8 cellular contexts compared by ENCODE assay signal in genomic region chr6:166956444-166957086, GRCh38. TPM values are rescaled to one million over a fixed set of nuclear protein-coding genes. Genes with fewer than 3 reads are reported as not detected.
DNase-seq lines count a peak whose midpoint lies in the region; ATAC-seq and TF ChIP-seq lines count a peak whose summit lies in the region.

TSS of gene RNASET2 (minus strand) at chr6:166956550. CDS start at chr6:166956182, 368 bp downstream.

- H4K20me1 ChIP-seq in H9 (ENCODE audit: control insufficient read depth, insufficient read depth, insufficient read length): no peaks in the 10 kb centered on the region

- H3K23ac ChIP-seq in H9 (ENCODE audit: insufficient read length, low read depth, low read length) (no peak within 1 kb of the TSS), neuronal stem cell (ENCODE audit: low read depth, low read length, poor library complexity) (peak within 1 kb of the TSS; percentile 94)

- peak within 1 kb of the TSS; percentile 92 for H3K9ac ChIP-seq in ES-I3 (ENCODE audit: low read depth, low read length)
- no peak within 1 kb of the TSS for H3K9ac ChIP-seq in H9 (ENCODE audit: extremely low read depth, insufficient read length, low read length)
- H3K9ac ChIP-seq in neuronal stem cell (ENCODE audit: low read depth, low read length, poor library complexity): peak within 1 kb of the TSS; percentile 90
- H3K9ac ChIP-seq in subcutaneous abdominal adipose tissue (ENCODE audit: low read length in 5 of 5): peak within 1 kb of the TSS in 4 of 5 donors; percentile 71 to 80 (median 75)

- H3K14ac ChIP-seq in H9 (ENCODE audit: insufficient read depth, low read length): no peak within 1 kb of the TSS
- H3K14ac ChIP-seq in neuronal stem cell (ENCODE audit: low read length): peak within 1 kb of the TSS; percentile 63

- DNase-seq in H9: peak; percentile 94
- peak; percentile 92 for DNase-seq in MG63
- DNase-seq in SJSA1 (ENCODE audit: low read depth in 1 of 2, low spot score in 2 of 2): peak; percentile 83 to 95
- DNase-seq in activated naive CD4-positive, alpha-beta T cell (lab: John Stamatoyannopoulos, UW): peak; percentile 95 to 99 (median 98)
- peak; percentile 55 to 74 for DNase-seq in foreskin keratinocyte
- DNase-seq in neuronal stem cell (ENCODE audit: low spot score): peak; percentile 91

- no peaks in the 10 kb centered on the region; a peak in 1 of 5 replicates for H3K9me3 Mint-ChIP-seq in H9

- peak; percentile 94 for ATAC-seq in foreskin keratinocyte

- H2BK120ac ChIP-seq in H9 (ENCODE audit: low read depth, low read length, poor library complexity, severe bottlenecking) (no peak within 1 kb of the TSS), neuronal stem cell (ENCODE audit: low read depth, low read length) (no peak within 1 kb of the TSS)

- no peak within 1 kb of the TSS for H4K8ac ChIP-seq in H9 (replicated peaks; ENCODE audit: insufficient read length, low read depth, low read length)
- peak within 1 kb of the TSS; percentile 89 for H4K8ac ChIP-seq in neuronal stem cell (ENCODE audit: low read depth, low read length)

- no peak within 1 kb of the TSS for H3K18ac ChIP-seq in H9 (ENCODE audit: insufficient read length, low read depth, low read length)
- peak within 1 kb of the TSS; percentile 98 for H3K18ac ChIP-seq in neuronal stem cell (ENCODE audit: low read length)

- H4K5ac ChIP-seq in H9 (ENCODE audit: insufficient read length, low read depth, low read length): no peak within 1 kb of the TSS

- no peak for TF ChIP-seq CTCF in H9 (conservative IDR thresholded peaks at IDR 0.05)
- no peak for TF ChIP-seq CTCF in foreskin keratinocyte (conservative IDR thresholded peaks at IDR 0.05)

- H3K4me1 Mint-ChIP-seq in H9: peaks cover 25 to 29% of the 10 kb centered on the region in 2 experiments

- H3K4me3 Mint-ChIP-seq in H9: peak within 1 kb of the TSS; percentile 68 to 82

- H3K23me2 ChIP-seq in H9 (ENCODE audit: insufficient read length, low read depth, low read length, poor library complexity, severe bottlenecking): peaks cover 9% of the 10 kb centered on the region

- no peak within 1 kb of the TSS for H3T11ph ChIP-seq in H9 (ENCODE audit: low read length)

- H2BK5ac ChIP-seq in H9 (ENCODE audit: insufficient read length, low read length) (no peak within 1 kb of the TSS), neuronal stem cell (ENCODE audit: low read length) (peak within 1 kb of the TSS; percentile 84)

- H3K79me2 ChIP-seq in H9 (ENCODE audit: insufficient read depth, low read length): no peaks in the 10 kb centered on the region

- no peak within 1 kb of the TSS for H3K56ac ChIP-seq in H9 (ENCODE audit: insufficient read length, low read depth, low read length)

- H3K9me3 ChIP-seq in ES-I3 (ENCODE audit: control insufficient read depth, insufficient read depth, low read length): no peaks in the 10 kb centered on the region
- no peaks in the 10 kb centered on the region for H3K9me3 ChIP-seq in H9 (ENCODE audit: control insufficient read depth, low read depth, low read length)
- no peaks in the 10 kb centered on the region for H3K9me3 ChIP-seq in MG63
- no peaks in the 10 kb centered on the region for H3K9me3 ChIP-seq in SJSA1 (replicated peaks)
- H3K9me3 ChIP-seq in neuronal stem cell (replicated peaks in 1 of 2; ENCODE audit: control insufficient read depth in 2 of 2, insufficient read depth in 1 of 2, low read depth in 1 of 2, low read length in 2 of 2): no peaks in the 10 kb centered on the region
- H3K9me3 ChIP-seq in subcutaneous abdominal adipose tissue (ENCODE audit: control insufficient read depth in 5 of 5, low read length in 5 of 5): no peaks in the 10 kb centered on the region

- H3K27me3 Mint-ChIP-seq in H9 (ENCODE audit: low read depth): peaks cover 16% of the 10 kb centered on the region

- no peaks in the 10 kb centered on the region for H3K79me1 ChIP-seq in H9 (ENCODE audit: insufficient read depth, low read depth, low read length, poor library complexity, severe bottlenecking)
- H3K79me1 ChIP-seq in neuronal stem cell (ENCODE audit: low read depth, low read length): peaks cover 2% of the 10 kb centered on the region

- H3K4me2 ChIP-seq in H9 (ENCODE audit: insufficient read depth, insufficient read length, low read length) (peak within 1 kb of the TSS; percentile 62), neuronal stem cell (ENCODE audit: insufficient read depth, low read length, poor library complexity, severe bottlenecking) (peak within 1 kb of the TSS; percentile 97)

- H3K4me1 ChIP-seq in ES-I3 (ENCODE audit: insufficient read depth, low read length): no peaks in the 10 kb centered on the region
- no peaks in the 10 kb centered on the region; the same call in 1 of the 2 replicates for H3K4me1 ChIP-seq in H9 (ENCODE audit: insufficient read depth, low read length)
- H3K4me1 ChIP-seq in SJSA1 (replicated peaks): peaks cover 26% of the 10 kb centered on the region
- H3K4me1 ChIP-seq in foreskin keratinocyte: no peaks in the 10 kb centered on the region
- peaks cover 6 to 10% of the 10 kb centered on the region in 2 donors for H3K4me1 ChIP-seq in neuronal stem cell (ENCODE audit: control insufficient read depth in 2 of 2, insufficient read depth in 1 of 2, low read depth in 1 of 2, low read length in 2 of 2)
- peaks cover 0 to 56% (median 32%) of the 10 kb centered on the region in 5 donors for H3K4me1 ChIP-seq in subcutaneous abdominal adipose tissue (ENCODE audit: control insufficient read depth in 5 of 5, insufficient read depth in 5 of 5, low read length in 5 of 5)

- no peak within 1 kb of the TSS for H2AFZ ChIP-seq in H9 (ENCODE audit: low read length)
- peak within 1 kb of the TSS; percentile 96 for H2AFZ ChIP-seq in neuronal stem cell (ENCODE audit: low read length)

- H4K91ac ChIP-seq in H9 (ENCODE audit: insufficient read length, low read depth, low read length) (no peak within 1 kb of the TSS), neuronal stem cell (ENCODE audit: low read depth, low read length, poor library complexity) (no peak within 1 kb of the TSS)

- no peak within 1 kb of the TSS for H2AK5ac ChIP-seq in H9 (ENCODE audit: insufficient read length, low read length)
- H2AK5ac ChIP-seq in neuronal stem cell (ENCODE audit: low read depth, low read length): peak within 1 kb of the TSS; percentile 94

- no peaks in the 10 kb centered on the region for H3K36me3 ChIP-seq in ES-I3 (ENCODE audit: insufficient read depth, low read length)
- H3K36me3 ChIP-seq in MG63: no peaks in the 10 kb centered on the region
- H3K36me3 ChIP-seq in SJSA1: no peaks in the 10 kb centered on the region
- peaks cover 0 to 5% of the 10 kb centered on the region in 2 donors for H3K36me3 ChIP-seq in neuronal stem cell (replicated peaks in 1 of 2; ENCODE audit: control insufficient read depth in 2 of 2, insufficient read depth in 2 of 2, low read length in 2 of 2)
- H3K36me3 ChIP-seq in subcutaneous abdominal adipose tissue (ENCODE audit: control insufficient read depth in 5 of 5, insufficient read depth in 5 of 5, low read length in 5 of 5): no peaks in the 10 kb centered on the region

- no peak within 1 kb of the TSS for H2BK20ac ChIP-seq in H9 (ENCODE audit: low read depth, low read length, poor library complexity, severe bottlenecking)

- peaks cover 0 to 6% (median 5%) of the 10 kb centered on the region in 3 experiments; a peak in 3 of 7 replicates for H3K36me3 Mint-ChIP-seq in H9 (ENCODE audit: insufficient read depth in 1 of 3, low read depth in 3 of 3)

- H3K4ac ChIP-seq in H9 (ENCODE audit: low read depth, low read length) (no peak within 1 kb of the TSS), neuronal stem cell (ENCODE audit: low read length) (no peak within 1 kb of the TSS)

- H2BK12ac ChIP-seq in H9 (ENCODE audit: insufficient read length, low read depth, low read length): no peak within 1 kb of the TSS
- peak within 1 kb of the TSS; percentile 81 for H2BK12ac ChIP-seq in neuronal stem cell (ENCODE audit: low read length)

- H3K27ac ChIP-seq in H9 (ENCODE audit: insufficient read length, low read depth, low read length) (no peak within 1 kb of the TSS), SJSA1 (peak within 1 kb of the TSS; percentile 46), foreskin keratinocyte (no peak within 1 kb of the TSS), neuronal stem cell (replicated peaks; ENCODE audit: low read length) (no peak within 1 kb of the TSS), subcutaneous abdominal adipose tissue (ENCODE audit: low read depth, low read length) (no peak within 1 kb of the TSS)

- H2BK15ac ChIP-seq in H9 (ENCODE audit: low read depth, low read length) (no peak within 1 kb of the TSS), neuronal stem cell (ENCODE audit: low read length) (peak within 1 kb of the TSS; percentile 79)

- H3K27ac Mint-ChIP-seq in H9: no peak within 1 kb of the TSS; a peak in 1 of 7 replicates

- WGBS in H9 (ENCODE audit: extremely low coverage, insufficient read length, low lambda C conversion rate): no CpG with 5 or more reads among the region's 71 CpGs
- WGBS in neuronal stem cell (ENCODE audit: extremely low coverage in 2 of 2, insufficient read length in 2 of 2, insufficient replicate concordance in 1 of 2), 2 donors: no CpG with 5 or more reads among the region's 71 CpGs

- no peaks in the 10 kb centered on the region for H3K27me3 ChIP-seq in H9 (ENCODE audit: insufficient read depth, low read length)
- H3K27me3 ChIP-seq in MG63: no peaks in the 10 kb centered on the region
- no peaks in the 10 kb centered on the region for H3K27me3 ChIP-seq in SJSA1 (replicated peaks)
- no peaks in the 10 kb centered on the region for H3K27me3 ChIP-seq in foreskin keratinocyte
- no peaks in the 10 kb centered on the region for H3K27me3 ChIP-seq in neuronal stem cell (ENCODE audit: control insufficient read depth in 3 of 3, insufficient read depth in 3 of 3, low read depth in 1 of 3, low read length in 3 of 3)
- H3K27me3 ChIP-seq in subcutaneous abdominal adipose tissue (ENCODE audit: control insufficient read depth in 5 of 5, insufficient read depth in 4 of 5, low read length in 5 of 5): no peaks in the 10 kb centered on the region

- H3K4me3 ChIP-seq in MG63 (peak within 1 kb of the TSS; percentile 80), SJSA1 (peak within 1 kb of the TSS; percentile 57), neuronal stem cell (ENCODE audit: low read length in 2 of 2) (peak within 1 kb of the TSS; percentile 72 to 96), subcutaneous abdominal adipose tissue (ENCODE audit: low read depth in 1 of 5, low read length in 5 of 5) (peak within 1 kb of the TSS; percentile 68 to 90 (median 82))

RNA-seq across cellular contexts. Expression of gene RNASET2, which starts in this region (rescaled TPM):
- total RNA-seq in H9 (2021) (28.2 and 29.2 TPM in 2 replicates), foreskin keratinocyte (14.3 and 14.5 TPM in 2 replicates)
- total RNA-seq in MG63 (2014; rRNA removed; shearing (Covaris generic); ENCODE audit: low replicate concordance): 31.6 and 32.1 TPM in 2 replicates
- 19.6 and 30.4 TPM in 2 replicates for total RNA-seq in SJSA1 (2014; rRNA removed; shearing (Covaris generic))
- polyA plus RNA-seq in foreskin keratinocyte: 17.6 and 18.5 TPM in 2 replicates
- polyA plus RNA-seq in neuronal stem cell (2013, experiment 1 of 2): 24.1 TPM
- polyA plus RNA-seq in neuronal stem cell (2013, experiment 2 of 2): 25.1 TPM
